8 cellular contexts compared by ENCODE assay signal in the genomic region with DNA sequence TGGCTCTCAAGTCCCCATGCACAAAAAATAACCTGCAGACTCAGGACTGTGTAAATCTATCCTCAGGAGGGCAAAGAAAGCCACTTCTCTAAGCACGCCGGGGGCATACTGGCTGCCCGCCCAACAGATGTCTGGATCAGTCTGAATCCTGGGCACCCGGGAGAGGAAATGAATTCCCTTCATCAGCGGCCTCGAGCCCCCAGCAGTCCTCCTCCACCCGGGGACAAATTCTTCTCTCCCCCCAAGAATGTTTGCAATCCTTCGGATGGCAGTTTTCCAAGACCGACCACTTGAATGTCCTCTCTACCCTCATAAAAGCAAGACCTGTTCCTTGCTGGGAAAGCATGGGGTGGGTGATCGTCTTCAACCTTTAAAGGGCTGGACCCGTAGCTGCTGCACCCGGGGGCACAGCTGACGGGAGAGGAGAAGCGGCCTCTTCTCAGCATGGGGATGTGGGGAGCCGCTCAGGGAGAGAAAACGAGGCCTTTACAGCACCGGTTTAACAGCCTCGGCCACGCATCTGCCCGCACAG. TPM values are rescaled to one million over a fixed set of nuclear protein-coding genes. Genes with fewer than 3 reads are reported as not detected.
DNase-seq lines count a peak whose midpoint lies in the region; ATAC-seq and TF ChIP-seq lines count a peak whose summit lies in the region.

No MANE protein-coding gene starts in this region.

- H3K18ac ChIP-seq in trophoblast cell (ENCODE audit: low read length), result peak overlapping the region; percentile 89

- intact Hi-C loops in left cardiac atrium (cut with DNase I), result loop anchor here in 1 of 2 donors (5.0 kb wide), 2 partner anchors 148 to 237 kb away; a partner anchor contains a TSS

- H3K79me2 ChIP-seq in OCI-LY3 (ENCODE audit: low read length) (no peaks in the 10 kb centered on the region), trophoblast cell (ENCODE audit: control insufficient read depth, insufficient read depth, low read length, poor library complexity) (peaks cover 3% of the 10 kb centered on the region)

- H3K23ac ChIP-seq in trophoblast cell (ENCODE audit: low read length), result no peak overlapping the region

- H4K20me1 ChIP-seq in OCI-LY3 (ENCODE audit: insufficient read depth, low read length), result no peaks in the 10 kb centered on the region

- no peaks in the 10 kb centered on the region for H3K9me3 ChIP-seq in cardiac muscle cell (ENCODE audit: low read depth)
- no peaks in the 10 kb centered on the region for H3K9me3 ChIP-seq in OCI-LY3 (ENCODE audit: insufficient read depth, low read length)
- H3K9me3 ChIP-seq in trophoblast cell (ENCODE audit: insufficient read depth, low read depth, low read length), result no peaks in the 10 kb centered on the region

- H3K4me1 ChIP-seq in cardiac muscle cell (ENCODE audit: low read depth) (peaks cover 5% of the 10 kb centered on the region), OCI-LY3 (ENCODE audit: low read length) (no peaks in the 10 kb centered on the region), trophoblast cell (ENCODE audit: control insufficient read depth in 1 of 2, insufficient read depth in 2 of 2, low read length in 2 of 2) (peaks cover 5% of the 10 kb centered on the region in 2 experiments)

- no peak for ATAC-seq in left cardiac atrium

- no peak overlapping the region for H2BK12ac ChIP-seq in trophoblast cell (ENCODE audit: low read length)

- H3K27me3 ChIP-seq in cardiac muscle cell (peaks cover 4% of the 10 kb centered on the region), OCI-LY3 (ENCODE audit: low read depth, low read length) (no peaks in the 10 kb centered on the region), trophoblast cell (ENCODE audit: insufficient read depth, low read length) (no peaks in the 10 kb centered on the region)

- H2AK5ac ChIP-seq in trophoblast cell (ENCODE audit: low read length), result no peak overlapping the region

- peak overlapping the region; percentile 98 for H4K8ac ChIP-seq in trophoblast cell (ENCODE audit: low read depth, low read length)

- no peak overlapping the region for H2AFZ ChIP-seq in OCI-LY3 (ENCODE audit: low read depth, low read length)
- peak overlapping the region; percentile 93 for H2AFZ ChIP-seq in trophoblast cell (ENCODE audit: insufficient read depth, low read length, poor library complexity)

- TF ChIP-seq CTCF in cardiac muscle cell (IDR thresholded peaks at IDR 0.05; ENCODE audit: low read depth, low read length) (no peak), OCI-LY3 (IDR thresholded peaks at IDR 0.05; ENCODE audit: low read depth, low read length) (no peak), epithelial cell of esophagus (IDR thresholded peaks at IDR 0.05; ENCODE audit: insufficient read depth, low read depth, low read length, missing control alignments) (no peak)

- peak overlapping the region; percentile 63 for H4K91ac ChIP-seq in trophoblast cell (ENCODE audit: low read depth, low read length)

- no CpG with 5 or more reads among the region's 20 CpGs for WGBS in trophoblast cell (ENCODE audit: extremely low coverage, insufficient coverage, insufficient read length)

- DNase-seq in cardiac muscle cell (ENCODE audit: low read depth in 1 of 2, low spot score in 1 of 2), result peak in 1 of 2 donors; percentile 31
- DNase-seq in left cardiac atrium, result no peak
- DNase-seq in epithelial cell of esophagus (ENCODE audit: low read depth), result no peak
- no peak for DNase-seq in trophoblast cell
- DNase-seq in stimulated activated CD4-positive, alpha-beta T cell treated with anti-CD3 and anti-CD28 coated beads, Interleukin-2, amount 100 ng/mL, for 48 hours, result no peak
- no peak for DNase-seq in LoVo (ENCODE audit: low spot score)
- no peak for DNase-seq in Kasumi-1 (lab: John Stamatoyannopoulos, UW)

- no peak overlapping the region for H2BK5ac ChIP-seq in trophoblast cell (ENCODE audit: low read depth, low read length, poor library complexity)

- H3K36me3 ChIP-seq in cardiac muscle cell (no peaks in the 10 kb centered on the region), OCI-LY3 (replicated peaks; ENCODE audit: low read depth, low read length) (no peaks in the 10 kb centered on the region), trophoblast cell (ENCODE audit: control insufficient read depth in 1 of 2, insufficient read depth in 2 of 2, low read length in 2 of 2) (no peaks in the 10 kb centered on the region)

- peak overlapping the region; percentile 61 for H4K12ac ChIP-seq in trophoblast cell (ENCODE audit: low read depth, low read length)

- H3K4me2 ChIP-seq in OCI-LY3 (ENCODE audit: low read length) (peak overlapping the region; percentile 75), trophoblast cell (ENCODE audit: low read length) (peak overlapping the region; percentile 71)

- peak overlapping the region; percentile 48 for H2BK120ac ChIP-seq in trophoblast cell (ENCODE audit: insufficient read depth, low read length, poor library complexity)

- peaks cover 4% of the 10 kb centered on the region for H3K79me1 ChIP-seq in trophoblast cell (ENCODE audit: low read length)

- no peak overlapping the region for H3K4ac ChIP-seq in trophoblast cell (ENCODE audit: low read depth, low read length)

- no peak overlapping the region for H3K27ac ChIP-seq in cardiac muscle cell
- H3K27ac ChIP-seq in OCI-LY3 (ENCODE audit: low read length), result no peak overlapping the region
- H3K27ac ChIP-seq in trophoblast cell (ENCODE audit: low read depth, low read length), result no peak overlapping the region

- H3K14ac ChIP-seq in trophoblast cell (ENCODE audit: low read length), result peak overlapping the region; percentile 85

- H3K4me3 ChIP-seq in cardiac muscle cell (peak overlapping the region; percentile 33), OCI-LY3 (ENCODE audit: low read length) (peak overlapping the region; percentile 82), epithelial cell of esophagus (ENCODE audit: low read length) (peak overlapping the region; percentile 53), trophoblast cell (ENCODE audit: low read depth, low read length) (peak overlapping the region; percentile 74)

- H3K9ac ChIP-seq in OCI-LY3 (ENCODE audit: low read length), result peak overlapping the region; percentile 51
- peak overlapping the region; percentile 1 for H3K9ac ChIP-seq in trophoblast cell (ENCODE audit: low read length)

RNA-seq across cellular contexts. Expression of a gene that starts 9.4 kb away (rescaled TPM):
- 14.2 and 18.4 TPM in 2 replicates for total RNA-seq in cardiac muscle cell
- polyA plus RNA-seq in cardiac muscle cell, result 42.5 and 52.1 TPM in 2 replicates
- total RNA-seq in left cardiac atrium, result 10 to 100 TPM; 38.9 to 64.7 TPM
- polyA plus RNA-seq in trophoblast cell (2013), result 23.0 and 23.8 TPM in 2 replicates

RNA-seq across cellular contexts. Expression of a gene that starts 21.9 kb away (rescaled TPM):
- 22.3 and 28.4 TPM in 2 replicates for total RNA-seq in cardiac muscle cell
- polyA plus RNA-seq in cardiac muscle cell, result 12.7 and 15.7 TPM in 2 replicates
- 10 to 100 TPM in 1 of 2 donors, 1 to 10 TPM in 1; 8.6 to 19.4 TPM for total RNA-seq in left cardiac atrium
- polyA plus RNA-seq in trophoblast cell (2013), result 30.2 and 32.0 TPM in 2 replicates
